ENCODE assay signal across 10 cellular contexts in genomic region chr19:19514215-19514633, GRCh38. TPM values are rescaled to one million over a fixed set of nuclear protein-coding genes. Genes with fewer than 3 reads are reported as not detected.
A peak's percentile ranks its signal among the peaks of the same experiment; 100 is the strongest.
DNase-seq lines count a peak whose midpoint lies in the region; ATAC-seq and TF ChIP-seq lines count a peak whose summit lies in the region.
"Had no signal": no experiment of that assay in that cellular context is flagged by ENCODE, and none has a peak within 500 bp of the region (broad histone marks: within the 10 kb centered on the region; RNA-seq: fewer than 3 reads in every experiment).

No MANE protein-coding gene starts in this region.

- H3K27ac ChIP-seq in muscle layer of colon (ENCODE audit: low read depth, low read length) (peak overlapping the region; percentile 70), testis (no peak overlapping the region)
- H3K27ac ChIP-seq: SJSA1 had no signal

- H3K9me3 Mint-ChIP-seq in activated CD4-positive, alpha-beta T cell treated with anti-CD3 and anti-CD28 coated beads for 36 hours (ENCODE audit: low read depth) = no peaks in the 10 kb centered on the region

- H3K27me3 Mint-ChIP-seq in activated CD4-positive, alpha-beta T cell treated with anti-CD3 and anti-CD28 coated beads for 36 hours = no peaks in the 10 kb centered on the region

- intact Hi-C loops in activated CD4-positive, alpha-beta T cell treated with anti-CD3 and anti-CD28 coated beads for 36 hours (cut with DNase I, micrococcal nuclease) = no loop called here
- intact Hi-C loops in testis (cut with DNase I; ENCODE audit: low total_unique reads) = no loop called here

- 14 to 26% methylated on average over 35 to 42 of the region's 42 CpGs for WGBS in testis, 2 donors

- TF ChIP-seq POLR2A in testis (IDR thresholded peaks at IDR 0.05) = no peak

- ATAC-seq in activated CD4-positive, alpha-beta T cell treated with anti-CD3 and anti-CD28 coated beads for 36 hours = no peak
- ATAC-seq in HG02798 (IDR thresholded peaks at IDR 0.05; ENCODE audit: poor library complexity, unreplicated experiment) = no peak

- peak overlapping the region; percentile 21 for H3K4me3 Mint-ChIP-seq in activated CD4-positive, alpha-beta T cell treated with anti-CD3 and anti-CD28 coated beads for 36 hours

- POLR2A ChIA-PET in activated CD4-positive, alpha-beta T cell treated with anti-CD3 and anti-CD28 coated beads for 36 hours (lab: Charles Lee) = interaction anchor here (0.6 to 1.1 kb wide), 2 partner anchors 63 to 129 kb away, joined by 3 read pairs; no protein-coding TSS in a partner anchor

- H3K27me3 ChIP-seq in muscle layer of colon (ENCODE audit: control insufficient read depth in 1 of 2, insufficient read depth in 2 of 2, low read length in 2 of 2) = no peaks in the 10 kb centered on the region
- no peaks in the 10 kb centered on the region for H3K27me3 ChIP-seq in testis
- H3K27me3 ChIP-seq: SJSA1 had no signal

- peaks cover 5% of the 10 kb centered on the region for H3K36me3 Mint-ChIP-seq in activated CD4-positive, alpha-beta T cell treated with anti-CD3 and anti-CD28 coated beads for 36 hours (ENCODE audit: low read depth)

- peak overlapping the region; percentile 43 to 46 for H3K4me3 ChIP-seq in muscle layer of colon (ENCODE audit: low read depth in 1 of 2, low read length in 2 of 2)
- H3K4me3 ChIP-seq in testis = peak overlapping the region; percentile 27 to 87
- H3K4me3 ChIP-seq: SJSA1 had no signal

- H3K27ac Mint-ChIP-seq in activated CD4-positive, alpha-beta T cell treated with anti-CD3 and anti-CD28 coated beads for 36 hours = no peak overlapping the region

- H3K4me1 ChIP-seq in muscle layer of colon (ENCODE audit: insufficient read depth, low read length) = peaks cover 14% of the 10 kb centered on the region
- H3K4me1 ChIP-seq in testis = peaks cover 11% of the 10 kb centered on the region

- TF ChIP-seq CTCF in testis (IDR thresholded peaks at IDR 0.05) = no peak

- H3K9ac ChIP-seq in muscle layer of colon (ENCODE audit: low read length) = no peak overlapping the region

- H3K9me3 ChIP-seq in muscle layer of colon (ENCODE audit: low read length) (no peaks in the 10 kb centered on the region), testis (no peaks in the 10 kb centered on the region)

- CTCF ChIA-PET in activated CD4-positive, alpha-beta T cell treated with anti-CD3 and anti-CD28 coated beads for 36 hours (lab: Charles Lee) = interaction anchor here (0.7 to 3.5 kb wide), 2 partner anchors 24 to 638 kb away, joined by 4 to 11 read pairs; no protein-coding TSS in a partner anchor

- DNase-seq in activated CD4-positive, alpha-beta T cell treated with anti-CD3 and anti-CD28 coated beads for 36 hours = no peak
- no peak for DNase-seq in activated CD4-positive, alpha-beta T cell treated with anti-CD3 and anti-CD28 coated beads, Interleukin-2, amount 50 U/mL, for 48 hours
- DNase-seq in fibroblast of gingiva (ENCODE audit: low read depth) = peak; percentile 28
- peak; percentile 79 for DNase-seq in testis
- DNase-seq in H4 (ENCODE audit: low spot score) = no peak
- DNase-seq in NCI-H2196 treated with DMSO at 0.1 percent for 48 hours (lab: John Stamatoyannopoulos, UW; ENCODE audit: unreplicated experiment) = no peak
- DNase-seq: NCI-H1694 treated with DMSO at 0.1 percent for 48 hours had no signal

- peaks cover 15% of the 10 kb centered on the region for H3K4me1 Mint-ChIP-seq in activated CD4-positive, alpha-beta T cell treated with anti-CD3 and anti-CD28 coated beads for 36 hours

- H3K36me3 ChIP-seq in muscle layer of colon (ENCODE audit: insufficient read depth, low read length) (peaks cover 4% of the 10 kb centered on the region), testis (ENCODE audit: low read depth, missing control alignments) (no peaks in the 10 kb centered on the region)

RNA-seq across cellular contexts. Expression of gene TSSK6, which starts 1.1 kb away (rescaled TPM):
- total RNA-seq in activated CD4-positive, alpha-beta T cell treated with anti-CD3 and anti-CD28 coated beads for 36 hours = 1 to 10 TPM; 3.8 to 4.4 TPM
- 100 to 1,000 TPM; 117 to 722 TPM for total RNA-seq in testis
- 125 TPM for polyA plus RNA-seq in testis (ENCODE audit: insufficient read depth, low read depth, low replicate concordance)
- total RNA-seq in H4 (2014; rRNA removed; shearing (Covaris generic)) = 0.54 and 1.3 TPM in 2 replicates

RNA-seq across cellular contexts. Expression of gene NDUFA13, which starts 1.8 kb away (rescaled TPM):
- total RNA-seq in activated CD4-positive, alpha-beta T cell treated with anti-CD3 and anti-CD28 coated beads for 36 hours = 100 to 1,000 TPM; 310 to 323 TPM
- total RNA-seq in testis = 100 to 1,000 TPM; 210 to 283 TPM
- polyA plus RNA-seq in testis (ENCODE audit: insufficient read depth, low read depth, low replicate concordance) = 260 TPM
- total RNA-seq in H4 (2014; rRNA removed; shearing (Covaris generic)) = 76.8 and 89.2 TPM in 2 replicates

RNA-seq across cellular contexts. Expression of gene YJEFN3, which starts 14.5 kb away (rescaled TPM):
- total RNA-seq in activated CD4-positive, alpha-beta T cell treated with anti-CD3 and anti-CD28 coated beads for 36 hours = 10 to 100 TPM; 10.7 to 11.4 TPM
- 10 to 100 TPM; 29.3 to 49.1 TPM for total RNA-seq in testis
- 24.2 TPM for polyA plus RNA-seq in testis (ENCODE audit: insufficient read depth, low read depth, low replicate concordance)
- total RNA-seq in H4 (2014; rRNA removed; shearing (Covaris generic)) = 0.10 TPM in 1 of 2 replicates, not detected in the other

RNA-seq across cellular contexts. Expression of gene CILP2, which starts 23.8 kb away (rescaled TPM):
- under 1 TPM; 0.19 to 0.27 TPM for total RNA-seq in activated CD4-positive, alpha-beta T cell treated with anti-CD3 and anti-CD28 coated beads for 36 hours
- 1 to 10 TPM; 5.6 to 9.5 TPM for total RNA-seq in testis
- polyA plus RNA-seq in testis (ENCODE audit: insufficient read depth, low read depth, low replicate concordance) = 10.0 TPM
- total RNA-seq in H4 (2014; rRNA removed; shearing (Covaris generic)) = 0.08 and 0.23 TPM in 2 replicates

Comparison
In these comparisons a context has a peak if more than half of its experiments do, and no peak if none do; other contexts are left out.
1. DNase-seq: peak in fibroblast of gingiva (single experiment) and testis (single experiment); none in activated CD4-positive, alpha-beta T cell treated with anti-CD3 and anti-CD28 coated beads for 36 hours (single experiment), activated CD4-positive, alpha-beta T cell treated with anti-CD3 and anti-CD28 coated beads, Interleukin-2, amount 50 U/mL, for 48 hours (0 of 2), H4 (single experiment) and NCI-H2196 treated with DMSO at 0.1 percent for 48 hours (single experiment).
2. RNA of gene TSSK6, which starts 1.1 kb away (total RNA-seq): 117 to 722 TPM in testis; 3.8 to 4.4 TPM in activated CD4-positive, alpha-beta T cell treated with anti-CD3 and anti-CD28 coated beads for 36 hours and 0.54 to 1.3 TPM in H4; every median in the first group is over 10 times any median in the second.
3. RNA of gene YJEFN3, which starts 14.5 kb away (total RNA-seq): 29.3 to 49.1 TPM in testis and 10.7 to 11.4 TPM in activated CD4-positive, alpha-beta T cell treated with anti-CD3 and anti-CD28 coated beads for 36 hours; 0.10 TPM in H4; every median in the first group is over 10 times any median in the second.